Comparison of ENCODE assay signal across 38 cellular contexts in genomic region chr3:153809097-153809496, GRCh38.
"Had no signal": no experiment of that assay in that cellular context is flagged by ENCODE, and none has a peak within 500 bp of the region (broad histone marks: within the 10 kb centered on the region; RNA-seq: fewer than 3 reads in every experiment).

No MANE protein-coding gene starts in this region.

- H3K27ac Mint-ChIP-seq: activated B cell treated with CpG ODN at 0.5 μM for 24 hours; activated CD4-positive, alpha-beta memory T cell treated with anti-CD3 and anti-CD28 coated beads for 36 hours; activated CD4-positive, alpha-beta T cell treated with anti-CD3 and anti-CD28 coated beads, Interleukin-2, amount 10 ng/mL, durations not matched to agents 24 days and 14 days; activated CD8-positive, alpha-beta T cell treated with anti-CD3 and anti-CD28 coated beads for 36 hours; activated naive CD4-positive, alpha-beta T cell treated with anti-CD3 and anti-CD28 coated beads for 36 hours; activated naive CD4-positive, alpha-beta T cell treated with anti-CD3 and anti-CD28 coated beads, Interleukin-2, amount 50 U/mL, for 72 hours; activated naive CD8-positive, alpha-beta T cell treated with anti-CD3 and anti-CD28 coated beads for 36 hours; activated T-cell treated with anti-CD3 and anti-CD28 coated beads, Interleukin-2, amount 50 U/mL, for 72 hours; activated T-helper 1 cell treated with anti-CD3 and anti-CD28 coated beads, Interleukin-12 subunit alpha, Interleukin-12 subunit beta, Interleukin-2, Interleukin-4 antibody, amounts not matched to agents 30 ng/mL and 10 ng/mL and 1 ng/mL, durations not matched to agents 14 hours and 24 hours and 36 hours; activated T-helper 17 cell treated with anti-CD3 and anti-CD28 coated beads, Interleukin-2, amount 50 U/mL, for 72 hours; brain; T-helper 1 cell treated with Interleukin-12 subunit alpha and Interleukin-12 subunit beta and Interleukin-4 antibody, amounts not matched to agents 30 μg/mL and 1 μg/mL, for 36 hours; T-helper 2 cell treated with Interferon-gamma antibody and Interleukin-4, amounts not matched to agents 5 μg/mL and 100 μg/mL, for 36 hours had no signal

- FAIRE-seq: bronchial epithelial cell, TTC549 had no signal

- H3K27ac ChIP-seq: adrenal gland, ascending aorta, cardiac muscle cell, VCaP had no signal

- H3K4me1 Mint-ChIP-seq: activated B cell treated with CpG ODN at 0.5 μM for 24 hours; activated CD4-positive, alpha-beta T cell treated with anti-CD3 and anti-CD28 coated beads, Interleukin-2, amount 10 ng/mL, durations not matched to agents 24 days and 14 days; activated naive CD8-positive, alpha-beta T cell treated with anti-CD3 and anti-CD28 coated beads for 36 hours; activated T-helper 17 cell treated with anti-CD3 and anti-CD28 coated beads, Interleukin-2, amount 50 U/mL, for 72 hours; brain; central memory CD8-positive, alpha-beta T cell had no signal

- H3K36me3 Mint-ChIP-seq: activated CD4-positive, alpha-beta memory T cell treated with anti-CD3 and anti-CD28 coated beads for 36 hours; activated naive CD4-positive, alpha-beta T cell treated with anti-CD3 and anti-CD28 coated beads, Interleukin-2, amount 50 U/mL, for 72 hours; activated naive CD8-positive, alpha-beta T cell treated with anti-CD3 and anti-CD28 coated beads for 36 hours; brain had no signal

- H3K9me3 ChIP-seq: ascending aorta had no signal

- H3K4me3 ChIP-seq: adrenal gland, ascending aorta, cardiac muscle cell had no signal

- H3K36me3 ChIP-seq: adrenal gland, ascending aorta, cardiac muscle cell had no signal

- ATAC-seq: activated CD8-positive, alpha-beta T cell treated with anti-CD3 and anti-CD28 coated beads for 36 hours; activated naive CD4-positive, alpha-beta T cell treated with anti-CD3 and anti-CD28 coated beads, Interleukin-2, amount 50 U/mL, for 72 hours; activated T-cell treated with anti-CD3 and anti-CD28 coated beads, Interleukin-2, amount 50 U/mL, for 4 hours; activated T-cell treated with anti-CD3 and anti-CD28 coated beads, Interleukin-2, amount 50 U/mL, for 72 hours; activated T-helper 17 cell treated with anti-CD3 and anti-CD28 coated beads, Interleukin-2, amount 50 U/mL, for 72 hours had no signal

- H3K27me3 ChIP-seq: adrenal gland, ascending aorta, cardiac muscle cell had no signal

- H3K4me1 ChIP-seq: adrenal gland, ascending aorta had no signal

- DNase-seq: activated B cell treated with CpG ODN at 0.5 μM for 24 hours; activated CD4-positive, alpha-beta memory T cell treated with anti-CD3 and anti-CD28 coated beads for 36 hours; activated CD4-positive, alpha-beta T cell treated with anti-CD3 and anti-CD28 coated beads for 4 hours; activated CD4-positive, alpha-beta T cell treated with anti-CD3 and anti-CD28 coated beads, Interleukin-2, amount 10 ng/mL, durations not matched to agents 24 days and 14 days; activated CD4-positive, alpha-beta T cell treated with anti-CD3 and anti-CD28 coated beads, Interleukin-2, amount 50 U/mL, for 1 hour; activated CD4-positive, alpha-beta T cell treated with anti-CD3 and anti-CD28 coated beads, Interleukin-2, amount 50 U/mL, for 4 hours; activated CD4-positive, CD25-positive, alpha-beta regulatory T cell treated with anti-CD3 and anti-CD28 coated beads, Interleukin-2, amount 50 U/mL, for 72 hours; activated CD8-positive, alpha-beta memory T cell treated with anti-CD3 and anti-CD28 coated beads, Interleukin-2, amount 50 U/mL, for 4 hours; activated CD8-positive, alpha-beta T cell treated with anti-CD3 and anti-CD28 coated beads for 36 hours; activated effector memory CD4-positive, alpha-beta T cell treated with anti-CD3 and anti-CD28 coated beads, Interleukin-2, amount 50 U/mL, for 16 hours; activated gamma-delta T cell treated with Interleukin-2 at 50 U/mL for 16 hours; activated naive CD4-positive, alpha-beta T cell; activated naive CD4-positive, alpha-beta T cell treated with anti-CD3 and anti-CD28 coated beads for 36 hours; activated naive CD4-positive, alpha-beta T cell treated with anti-CD3 and anti-CD28 coated beads, Interleukin-2, amount 50 U/mL, for 16 hours; activated naive CD8-positive, alpha-beta T cell treated with anti-CD3 and anti-CD28 coated beads for 36 hours; activated T-cell treated with anti-CD3 and anti-CD28 coated beads for 4 hours; activated T-cell treated with anti-CD3 and anti-CD28 coated beads, Interleukin-2, amount 50 U/mL, for 1 hour; activated T-cell treated with anti-CD3 and anti-CD28 coated beads, Interleukin-2, amount 50 U/mL, for 4 hours; activated T-cell treated with anti-CD3 and anti-CD28 coated beads, Interleukin-2, amount 50 U/mL, for 72 hours; adrenal gland; amygdala; anterior cingulate cortex; caudate nucleus; cerebellar nuclear complex; T-helper 2 cell; T-helper 9 cell had no signal

- H3K9me3 Mint-ChIP-seq: activated B cell treated with CpG ODN at 0.5 μM for 24 hours; activated CD4-positive, alpha-beta memory T cell treated with anti-CD3 and anti-CD28 coated beads for 36 hours; activated CD4-positive, alpha-beta T cell treated with anti-CD3 and anti-CD28 coated beads, Interleukin-2, amount 10 ng/mL, durations not matched to agents 24 days and 14 days; activated CD8-positive, alpha-beta T cell treated with anti-CD3 and anti-CD28 coated beads for 36 hours; activated naive CD4-positive, alpha-beta T cell treated with anti-CD3 and anti-CD28 coated beads for 36 hours; activated naive CD4-positive, alpha-beta T cell treated with anti-CD3 and anti-CD28 coated beads, Interleukin-2, amount 50 U/mL, for 72 hours; activated naive CD8-positive, alpha-beta T cell treated with anti-CD3 and anti-CD28 coated beads for 36 hours; activated T-cell treated with anti-CD3 and anti-CD28 coated beads, Interleukin-2, amount 50 U/mL, for 4 hours; activated T-cell treated with anti-CD3 and anti-CD28 coated beads, Interleukin-2, amount 50 U/mL, for 72 hours; activated T-helper 1 cell treated with anti-CD3 and anti-CD28 coated beads, Interleukin-12 subunit alpha, Interleukin-12 subunit beta, Interleukin-2, Interleukin-4 antibody, amounts not matched to agents 30 ng/mL and 10 ng/mL and 1 ng/mL, durations not matched to agents 14 hours and 24 hours and 36 hours; activated T-helper 17 cell treated with anti-CD3 and anti-CD28 coated beads, Interleukin-2, amount 50 U/mL, for 72 hours; central memory CD8-positive, alpha-beta T cell; T-helper 1 cell treated with Interleukin-12 subunit alpha and Interleukin-12 subunit beta and Interleukin-4 antibody, amounts not matched to agents 30 μg/mL and 1 μg/mL, for 36 hours; T-helper 2 cell treated with Interferon-gamma antibody and Interleukin-4, amounts not matched to agents 5 μg/mL and 100 μg/mL, for 36 hours had no signal

- H3K4me3 Mint-ChIP-seq: activated B cell treated with CpG ODN at 0.5 μM for 24 hours; activated CD4-positive, alpha-beta memory T cell treated with anti-CD3 and anti-CD28 coated beads for 36 hours; activated CD4-positive, alpha-beta T cell treated with anti-CD3 and anti-CD28 coated beads, Interleukin-2, amount 10 ng/mL, durations not matched to agents 24 days and 14 days; activated CD8-positive, alpha-beta T cell treated with anti-CD3 and anti-CD28 coated beads for 36 hours; activated naive CD4-positive, alpha-beta T cell treated with anti-CD3 and anti-CD28 coated beads for 36 hours; activated naive CD8-positive, alpha-beta T cell treated with anti-CD3 and anti-CD28 coated beads for 36 hours; activated T-cell treated with anti-CD3 and anti-CD28 coated beads, Interleukin-2, amount 50 U/mL, for 4 hours; activated T-cell treated with anti-CD3 and anti-CD28 coated beads, Interleukin-2, amount 50 U/mL, for 72 hours; activated T-helper 1 cell treated with anti-CD3 and anti-CD28 coated beads, Interleukin-12 subunit alpha, Interleukin-12 subunit beta, Interleukin-2, Interleukin-4 antibody, amounts not matched to agents 30 ng/mL and 10 ng/mL and 1 ng/mL, durations not matched to agents 14 hours and 24 hours and 36 hours; activated T-helper 17 cell treated with anti-CD3 and anti-CD28 coated beads, Interleukin-2, amount 50 U/mL, for 72 hours; brain; central memory CD8-positive, alpha-beta T cell; T-helper 1 cell treated with Interleukin-12 subunit alpha and Interleukin-12 subunit beta and Interleukin-4 antibody, amounts not matched to agents 30 μg/mL and 1 μg/mL, for 36 hours; T-helper 2 cell treated with Interferon-gamma antibody and Interleukin-4, amounts not matched to agents 5 μg/mL and 100 μg/mL, for 36 hours had no signal

- H3K27me3 Mint-ChIP-seq: activated B cell treated with CpG ODN at 0.5 μM for 24 hours; activated T-helper 17 cell treated with anti-CD3 and anti-CD28 coated beads, Interleukin-2, amount 50 U/mL, for 72 hours; brain had no signal
